Comparison of ENCODE assay signal across 8 cellular contexts in the genomic region with DNA sequence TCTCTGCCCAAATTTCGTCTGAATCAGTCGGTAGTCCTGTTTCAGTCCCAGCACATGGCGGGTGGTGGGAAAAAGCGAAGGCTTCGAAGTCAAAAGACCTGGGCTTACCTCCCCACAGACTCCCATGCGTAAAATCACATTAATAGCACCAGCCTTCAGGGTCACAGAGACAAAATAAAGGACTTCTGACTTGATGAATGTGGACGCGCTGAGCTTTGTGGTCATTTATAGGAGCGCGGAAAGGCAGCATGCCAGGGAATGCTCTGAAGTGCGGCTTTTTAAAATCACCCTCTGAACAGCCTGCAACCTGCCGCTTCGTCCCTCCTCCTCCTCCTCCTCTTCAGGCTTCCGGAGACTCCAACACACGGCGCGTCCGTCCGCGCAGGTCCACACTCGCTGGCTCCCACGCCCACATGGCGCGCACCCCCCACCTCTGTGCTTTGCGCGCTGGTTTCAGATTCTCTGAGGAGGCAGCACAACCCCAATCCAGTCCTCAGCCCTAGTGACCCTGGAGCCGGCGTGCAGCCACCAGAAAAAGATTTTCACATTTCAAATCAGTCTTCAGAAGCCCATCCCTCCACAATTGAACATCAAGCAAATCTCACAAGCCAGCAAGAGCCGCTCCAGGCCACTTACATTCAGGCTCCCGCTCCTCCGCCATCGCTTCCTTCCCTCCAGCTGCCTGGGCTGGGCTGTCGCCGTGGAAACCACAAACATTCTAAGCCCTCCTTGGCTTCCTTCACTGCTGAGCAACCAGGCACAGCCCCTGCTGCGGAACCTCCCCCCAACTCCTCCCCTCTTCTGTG. TPM values are rescaled to one million over a fixed set of nuclear protein-coding genes. Genes with fewer than 3 reads are reported as not detected.
DNase-seq lines count a peak whose midpoint lies in the region; ATAC-seq and TF ChIP-seq lines count a peak whose summit lies in the region.

Gene C6orf118 (minus strand): TSS at position 680 of the 806 bp plus-strand sequence. CDS start 19 bp downstream, at position 661.

- H3K4me3 ChIP-seq in SJSA1 (peak within 1 kb of the TSS; percentile 32), lower leg skin (ENCODE audit: low read depth, poor library complexity, severe bottlenecking) (no peak within 1 kb of the TSS)

- H3K9me3 ChIP-seq in SJSA1 (replicated peaks): no peaks in the 10 kb centered on the region

- no peaks in the 10 kb centered on the region for H3K36me3 Mint-ChIP-seq in naive thymus-derived CD8-positive, alpha-beta T cell

- POLR2A ChIA-PET in naive thymus-derived CD8-positive, alpha-beta T cell (lab: Charles Lee): no interaction called here

- peak; percentile 48 to 65 for DNase-seq in NCI-H2081 (lab: John Stamatoyannopoulos, UW)
- no peak for DNase-seq in NCI-H2081 treated with DMSO at 0.1 percent for 48 hours (lab: John Stamatoyannopoulos, UW)
- peak; percentile 36 to 60 for DNase-seq in SJSA1 (ENCODE audit: low read depth in 1 of 2, low spot score in 2 of 2)
- peak; percentile 7 for DNase-seq in fibroblast of peridontal ligament (ENCODE audit: extremely low read depth)
- no peak for DNase-seq in naive thymus-derived CD8-positive, alpha-beta T cell
- no peak for DNase-seq in lower leg skin (ENCODE audit: low spot score in 2 of 2)
- DNase-seq in stimulated activated naive CD4-positive, alpha-beta T cell treated with Interleukin-2 at 50 U/mL for 16 hours (lab: John Stamatoyannopoulos, UW): no peak

- peaks cover 5% of the 10 kb centered on the region; the same call in 1 of the 2 replicates for H3K4me1 ChIP-seq in SJSA1 (replicated peaks)

- peaks cover 0 to 6% (median 1%) of the 10 kb centered on the region in 9 donors for H3K9me3 Mint-ChIP-seq in naive thymus-derived CD8-positive, alpha-beta T cell

- H3K27ac ChIP-seq in SJSA1: no peak within 1 kb of the TSS

- no peak within 1 kb of the TSS for H3K27ac Mint-ChIP-seq in naive thymus-derived CD8-positive, alpha-beta T cell

- H3K27me3 Mint-ChIP-seq in naive thymus-derived CD8-positive, alpha-beta T cell: peaks cover 0 to 3% (median 0%) of the 10 kb centered on the region in 5 donors

- TF ChIP-seq CTCF in lower leg skin (IDR thresholded peaks at IDR 0.05): no peak

- intact Hi-C loops in lower leg skin (cut with DNase I; ENCODE audit: low total_unique reads): no loop called here

- H3K4me3 Mint-ChIP-seq in naive thymus-derived CD8-positive, alpha-beta T cell: peak within 1 kb of the TSS in 9 of 10 donors; percentile 9 to 78 (median 61)

- H3K4me1 Mint-ChIP-seq in naive thymus-derived CD8-positive, alpha-beta T cell: peaks cover 3 to 14% (median 9%) of the 10 kb centered on the region in 4 donors

- ATAC-seq in naive thymus-derived CD8-positive, alpha-beta T cell: no peak
- ATAC-seq in HG03025 (IDR thresholded peaks at IDR 0.05; ENCODE audit: low FRiP score, unreplicated experiment): no peak

- TF ChIP-seq POLR2A in lower leg skin (IDR thresholded peaks at IDR 0.05): no peak

- no peaks in the 10 kb centered on the region; the same call in 1 of the 2 replicates for H3K27me3 ChIP-seq in SJSA1 (replicated peaks)

- WGBS in lower leg skin, 2 donors: 7 to 8% methylated on average over 35 of the region's 35 CpGs

- H3K36me3 ChIP-seq in SJSA1: no peaks in the 10 kb centered on the region

RNA-seq across cellular contexts. Expression of gene C6orf118, which starts in this region (rescaled TPM):
- not detected in 2 replicates for total RNA-seq in SJSA1 (2014; rRNA removed; shearing (Covaris generic))
- total RNA-seq in naive thymus-derived CD8-positive, alpha-beta T cell: not detected
- polyA plus RNA-seq in naive thymus-derived CD8-positive, alpha-beta T cell: not detected
- total RNA-seq in lower leg skin: not detected

Comparison
In these comparisons a context has a peak if more than half of its experiments do, and no peak if none do; other contexts are left out.
1. DNase-seq: peak in NCI-H2081 (2 of 2) and fibroblast of peridontal ligament (single experiment); none in NCI-H2081 treated with DMSO at 0.1 percent for 48 hours (single experiment), naive thymus-derived CD8-positive, alpha-beta T cell (0 of 10), lower leg skin (0 of 2) and stimulated activated naive CD4-positive, alpha-beta T cell treated with Interleukin-2 at 50 U/mL for 16 hours (single experiment).
2. Peak in DNase-seq and H3K4me3 ChIP-seq in SJSA1; RNA of the gene not detected or under 1 TPM.